ENCODE assay signal across 21 cellular contexts in the genomic region with DNA sequence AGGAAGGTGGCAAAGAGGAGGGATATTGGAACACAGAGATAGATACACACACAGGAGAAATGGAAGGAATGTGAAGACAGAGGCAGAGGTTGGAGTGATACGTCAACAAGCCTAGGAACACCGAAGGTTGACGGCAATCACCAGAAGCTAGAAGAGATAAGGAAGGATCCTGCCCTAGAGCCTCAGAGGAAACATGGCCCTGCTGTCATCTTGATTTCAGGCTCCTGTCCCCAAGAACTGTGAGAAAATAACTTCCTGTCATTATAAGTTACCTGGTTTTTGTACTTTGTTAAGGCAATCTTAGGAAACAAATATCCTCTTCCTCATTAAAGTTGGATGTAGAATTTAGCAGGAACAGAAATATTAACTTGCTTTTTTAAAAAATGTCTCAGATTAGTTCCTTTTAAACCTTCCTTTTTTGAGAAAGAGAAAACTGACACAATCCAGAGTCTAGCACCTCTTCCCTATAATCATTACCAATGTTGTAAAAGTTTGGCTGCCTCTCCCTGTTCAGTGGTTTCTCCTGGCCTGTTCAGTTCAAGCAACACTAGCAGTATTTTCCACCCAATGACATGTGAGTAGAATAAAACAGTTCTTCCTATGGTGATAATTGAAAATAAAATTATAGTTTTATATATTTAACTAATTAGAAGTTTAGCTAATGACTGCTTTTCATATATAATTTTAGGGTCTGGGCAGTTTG. TPM values are rescaled to one million over a fixed set of nuclear protein-coding genes. Genes with fewer than 3 reads are reported as not detected.
DNase-seq lines count a peak whose midpoint lies in the region; ATAC-seq and TF ChIP-seq lines count a peak whose summit lies in the region.
"Had no signal": no experiment of that assay in that cellular context is flagged by ENCODE, and none has a peak within 500 bp of the region (broad histone marks: within the 10 kb centered on the region; RNA-seq: fewer than 3 reads in every experiment).

No MANE protein-coding gene starts in this region.

- H3K27me3 ChIP-seq in DND-41 (ENCODE audit: insufficient read depth, low read length, poor library complexity) (no peaks in the 10 kb centered on the region), neutrophil (no peaks in the 10 kb centered on the region), testis (no peaks in the 10 kb centered on the region)
- H3K27me3 ChIP-seq: left lung, upper lobe of left lung had no signal

- H3K4me2 ChIP-seq in DND-41 (ENCODE audit: insufficient read depth, low read length): no peak overlapping the region

- no peak for TF ChIP-seq POLR2A in testis (IDR thresholded peaks at IDR 0.05)

- H3K27ac ChIP-seq in DND-41 (ENCODE audit: low read length): peak overlapping the region; percentile 68
- peak overlapping the region; percentile 30 for H3K27ac ChIP-seq in neutrophil
- H3K27ac ChIP-seq in testis: no peak overlapping the region
- H3K27ac ChIP-seq: left lung, SK-N-MC, upper lobe of left lung had no signal

- H3K27me3 Mint-ChIP-seq in dendritic cell treated with granulocyte-macrophage colony-stimulating factor and Interleukin-4, amounts not matched to agents 40 ng/mL and 50 ng/mL, for 4 days: no peaks in the 10 kb centered on the region

- no peak overlapping the region for H3K4me3 Mint-ChIP-seq in dendritic cell treated with granulocyte-macrophage colony-stimulating factor and Interleukin-4, amounts not matched to agents 40 ng/mL and 50 ng/mL, for 4 days
- H3K4me3 Mint-ChIP-seq: H9 had no signal

- no peaks in the 10 kb centered on the region for H3K9me3 ChIP-seq in DND-41 (ENCODE audit: insufficient read depth, low read length, severe bottlenecking)
- no peaks in the 10 kb centered on the region for H3K9me3 ChIP-seq in neutrophil
- no peaks in the 10 kb centered on the region for H3K9me3 ChIP-seq in testis
- H3K9me3 ChIP-seq: left lung, upper lobe of left lung had no signal

- H3K36me3 Mint-ChIP-seq in dendritic cell treated with granulocyte-macrophage colony-stimulating factor and Interleukin-4, amounts not matched to agents 40 ng/mL and 50 ng/mL, for 4 days (ENCODE audit: low read depth): no peaks in the 10 kb centered on the region

- intact Hi-C loops in dendritic cell treated with granulocyte-macrophage colony-stimulating factor and Interleukin-4, amounts not matched to agents 40 ng/mL and 50 ng/mL, for 4 days (cut with micrococcal nuclease): no loop called here
- intact Hi-C loops in testis (cut with DNase I; ENCODE audit: low total_unique reads): no loop called here

- peak overlapping the region; percentile 51; the same call in 1 of the 2 replicates for H2AFZ ChIP-seq in DND-41 (ENCODE audit: low read depth, low read length)

- peak overlapping the region; percentile 8 for H3K27ac Mint-ChIP-seq in dendritic cell treated with granulocyte-macrophage colony-stimulating factor and Interleukin-4, amounts not matched to agents 40 ng/mL and 50 ng/mL, for 4 days
- H3K27ac Mint-ChIP-seq: H9 had no signal

- H3K4me3 ChIP-seq in DND-41 (ENCODE audit: low read depth in 1 of 2, low read length in 2 of 2): no peak overlapping the region
- no peak overlapping the region for H3K4me3 ChIP-seq in neutrophil (ENCODE audit: low read depth in 1 of 2, low read length in 1 of 2)
- H3K4me3 ChIP-seq in testis: no peak overlapping the region
- H3K4me3 ChIP-seq: GM12878, left lung, SK-N-MC, upper lobe of left lung had no signal

- H3K4me1 Mint-ChIP-seq in dendritic cell treated with granulocyte-macrophage colony-stimulating factor and Interleukin-4, amounts not matched to agents 40 ng/mL and 50 ng/mL, for 4 days (ENCODE audit: low read depth): peaks cover 14% of the 10 kb centered on the region

- no peaks in the 10 kb centered on the region for H4K20me1 ChIP-seq in DND-41 (ENCODE audit: insufficient read depth, low read length)

- H3K79me2 ChIP-seq in DND-41 (ENCODE audit: insufficient read depth, low read length): no peaks in the 10 kb centered on the region

- H3K4me1 ChIP-seq in DND-41 (ENCODE audit: insufficient read depth, low read length): peaks cover 35% of the 10 kb centered on the region
- peaks cover 0 to 22% of the 10 kb centered on the region in 2 experiments for H3K4me1 ChIP-seq in neutrophil (ENCODE audit: control insufficient read depth in 1 of 2, insufficient read depth in 1 of 2, low read depth in 1 of 2, low read length in 1 of 2)
- H3K4me1 ChIP-seq in testis: no peaks in the 10 kb centered on the region

- ATAC-seq in DND-41 (ENCODE audit: insufficient read depth, low read depth): no peak
- ATAC-seq in HG03354 (IDR thresholded peaks at IDR 0.05; ENCODE audit: poor library complexity, severe bottlenecking, unreplicated experiment): no peak
- no peak for ATAC-seq in GM21737 (IDR thresholded peaks at IDR 0.05; ENCODE audit: unreplicated experiment)
- ATAC-seq: GM12878, left lung, right cardiac atrium had no signal

- H3K9me3 Mint-ChIP-seq in dendritic cell treated with granulocyte-macrophage colony-stimulating factor and Interleukin-4, amounts not matched to agents 40 ng/mL and 50 ng/mL, for 4 days: no peaks in the 10 kb centered on the region

- H3K36me3 ChIP-seq in DND-41 (ENCODE audit: insufficient read depth, low read length): no peaks in the 10 kb centered on the region
- H3K36me3 ChIP-seq in neutrophil: no peaks in the 10 kb centered on the region
- H3K36me3 ChIP-seq in testis (ENCODE audit: low read depth, missing control alignments): no peaks in the 10 kb centered on the region
- H3K36me3 ChIP-seq: left lung, upper lobe of left lung had no signal

- H3K9ac ChIP-seq in DND-41 (ENCODE audit: low read depth, low read length): no peak overlapping the region

- DNase-seq in DND-41 (no peak), KG1 (lab: John Stamatoyannopoulos, UW) (peak; percentile 53), testis (no peak), EL (no peak)
- DNase-seq: activated CD4-positive, alpha-beta T cell treated with anti-CD3 and anti-CD28 coated beads for 48 hours; activated effector memory CD4-positive, alpha-beta T cell treated with anti-CD3 and anti-CD28 coated beads, Interleukin-2, amount 50 U/mL, for 16 hours; GF-D8; glutamatergic neuron; H9; left lung; NCI-H1436; NCI-H774; right cardiac atrium; stimulated activated naive CD4-positive, alpha-beta T cell; upper lobe of left lung had no signal

- no peak for TF ChIP-seq CTCF in DND-41 (IDR thresholded peaks at IDR 0.05; ENCODE audit: borderline replicate concordance, extremely low read depth, low read length, poor library complexity, severe bottlenecking)
- TF ChIP-seq CTCF in neutrophil (IDR thresholded peaks at IDR 0.05): no peak
- no peak for TF ChIP-seq CTCF in testis (IDR thresholded peaks at IDR 0.05)

- 82 to 97% methylated on average over 3 of the region's 3 CpGs for WGBS in testis, 2 donors

RNA-seq across cellular contexts. Expression of a gene that starts 28.8 kb away (rescaled TPM):
- 10 to 100 TPM; 59.0 to 61.6 TPM for total RNA-seq in testis
- 46.9 TPM for polyA plus RNA-seq in testis (ENCODE audit: insufficient read depth, low read depth, low replicate concordance)
- total RNA-seq: GM12878 had no signal
- polyA plus RNA-seq: GM12878 had no signal

Comparison
In these comparisons a context has a peak if more than half of its experiments do, and no peak if none do; other contexts are left out.
1. H3K27ac ChIP-seq: peak in DND-41 (single experiment) and neutrophil (single experiment); none in testis (0 of 2).